Comparison of ENCODE assay signal across 15 cellular contexts in genomic region chr3:138172625-138173024, GRCh38. TPM values are rescaled to one million over a fixed set of nuclear protein-coding genes. Genes with fewer than 3 reads are reported as not detected.
A peak's percentile ranks its signal among the peaks of the same experiment; 100 is the strongest.
DNase-seq lines count a peak whose midpoint lies in the region; ATAC-seq and TF ChIP-seq lines count a peak whose summit lies in the region.
"Had no signal": no experiment of that assay in that cellular context is flagged by ENCODE, and none has a peak within 500 bp of the region (broad histone marks: within the 10 kb centered on the region; RNA-seq: fewer than 3 reads in every experiment).

No MANE protein-coding gene starts in this region.

- H3K27ac Mint-ChIP-seq in activated naive CD8-positive, alpha-beta T cell treated with anti-CD3 and anti-CD28 coated beads, Interleukin-2, amount 10 ng/mL, durations not matched to agents 7 days and 5 days = no peak overlapping the region
- no peak overlapping the region for H3K27ac Mint-ChIP-seq in neural progenitor cell

- H3K27me3 ChIP-seq in neural progenitor cell = no peaks in the 10 kb centered on the region
- H3K27me3 ChIP-seq: gastrocnemius medialis had no signal

- H3K27me3 Mint-ChIP-seq in activated T-cell treated with anti-CD3 and anti-CD28 coated beads, Interleukin-2, amount 50 U/mL, for 4 hours (ENCODE audit: low read depth) = no peaks in the 10 kb centered on the region
- H3K27me3 Mint-ChIP-seq in activated naive CD8-positive, alpha-beta T cell treated with anti-CD3 and anti-CD28 coated beads, Interleukin-2, amount 10 ng/mL, durations not matched to agents 7 days and 5 days = no peaks in the 10 kb centered on the region
- H3K27me3 Mint-ChIP-seq in neural progenitor cell (ENCODE audit: insufficient read depth, low read depth) = no peaks in the 10 kb centered on the region

- H3K9me3 Mint-ChIP-seq in activated T-cell treated with anti-CD3 and anti-CD28 coated beads, Interleukin-2, amount 50 U/mL, for 4 hours = no peaks in the 10 kb centered on the region
- no peaks in the 10 kb centered on the region for H3K9me3 Mint-ChIP-seq in activated naive CD8-positive, alpha-beta T cell treated with anti-CD3 and anti-CD28 coated beads, Interleukin-2, amount 10 ng/mL, durations not matched to agents 7 days and 5 days
- H3K9me3 Mint-ChIP-seq in neural progenitor cell = peaks cover 2% of the 10 kb centered on the region

- DNase-seq in activated T-cell treated with anti-CD3 and anti-CD28 coated beads, Interleukin-2, amount 50 U/mL, for 4 hours = no peak
- DNase-seq in activated T-cell treated with anti-CD3 and anti-CD28 coated beads, Interleukin-2, amount 50 U/mL, for 48 hours = no peak
- peak; percentile 14 for DNase-seq in NB4 (ENCODE audit: low read depth)
- DNase-seq in activated naive CD8-positive, alpha-beta T cell treated with anti-CD3 and anti-CD28 coated beads, Interleukin-2, amount 10 ng/mL, durations not matched to agents 7 days and 5 days = no peak
- no peak for DNase-seq in neural progenitor cell (ENCODE audit: low spot score)
- no peak for DNase-seq in RPMI8226
- DNase-seq: activated CD4-positive, alpha-beta T cell treated with anti-CD3 and anti-CD28 coated beads, Interleukin-2, amount 50 U/mL, for 1 hour; gastrocnemius medialis; NCI-H1105 treated with DMSO at 0.1 percent for 48 hours; NCI-H510A treated with DMSO at 0.1 percent for 48 hours; occipital lobe had no signal

- H3K4me2 ChIP-seq in neural progenitor cell = peak overlapping the region; percentile 94

- peaks cover 11% of the 10 kb centered on the region for H3K36me3 Mint-ChIP-seq in activated T-cell treated with anti-CD3 and anti-CD28 coated beads, Interleukin-2, amount 50 U/mL, for 4 hours (ENCODE audit: insufficient read depth)
- peaks cover 15% of the 10 kb centered on the region for H3K36me3 Mint-ChIP-seq in activated naive CD8-positive, alpha-beta T cell treated with anti-CD3 and anti-CD28 coated beads, Interleukin-2, amount 10 ng/mL, durations not matched to agents 7 days and 5 days
- H3K36me3 Mint-ChIP-seq in neural progenitor cell = peaks cover 18% of the 10 kb centered on the region

- H3K27ac ChIP-seq in neural progenitor cell = no peak overlapping the region
- H3K27ac ChIP-seq: gastrocnemius medialis, skin epidermis had no signal

- H3F3A ChIP-seq in neural progenitor cell (ENCODE audit: low read depth) = peaks cover 3% of the 10 kb centered on the region

- H3K4me1 ChIP-seq in neural progenitor cell = peaks cover 11% of the 10 kb centered on the region

- no peak overlapping the region for H3K9ac ChIP-seq in neural progenitor cell

- H4K20me1 ChIP-seq in neural progenitor cell (ENCODE audit: low read depth) = no peaks in the 10 kb centered on the region

- no peak overlapping the region for H2AFZ ChIP-seq in neural progenitor cell (replicated peaks)

- TF ChIP-seq POLR2A in NB4 (IDR thresholded peaks at IDR 0.05; ENCODE audit: extremely low read depth, insufficient read length) = no peak

- peak overlapping the region; percentile 99 for H3K4me3 ChIP-seq in NB4 (ENCODE audit: low read depth, low read length)
- H3K4me3 ChIP-seq in neural progenitor cell = no peak overlapping the region
- H3K4me3 ChIP-seq: gastrocnemius medialis, skin epidermis had no signal

- POLR2A ChIA-PET in activated naive CD8-positive, alpha-beta T cell treated with anti-CD3 and anti-CD28 coated beads, Interleukin-2, amount 10 ng/mL, durations not matched to agents 7 days and 5 days (lab: Charles Lee) = no interaction called here

- H3K4me1 Mint-ChIP-seq in activated T-cell treated with anti-CD3 and anti-CD28 coated beads, Interleukin-2, amount 50 U/mL, for 4 hours (ENCODE audit: low read depth) = peaks cover 37% of the 10 kb centered on the region
- peaks cover 25% of the 10 kb centered on the region for H3K4me1 Mint-ChIP-seq in activated naive CD8-positive, alpha-beta T cell treated with anti-CD3 and anti-CD28 coated beads, Interleukin-2, amount 10 ng/mL, durations not matched to agents 7 days and 5 days
- H3K4me1 Mint-ChIP-seq in neural progenitor cell = peaks cover 20% of the 10 kb centered on the region

- peak overlapping the region; percentile 51 for H3K4me3 Mint-ChIP-seq in activated T-cell treated with anti-CD3 and anti-CD28 coated beads, Interleukin-2, amount 50 U/mL, for 4 hours
- peak overlapping the region; percentile 43 for H3K4me3 Mint-ChIP-seq in activated naive CD8-positive, alpha-beta T cell treated with anti-CD3 and anti-CD28 coated beads, Interleukin-2, amount 10 ng/mL, durations not matched to agents 7 days and 5 days
- peak overlapping the region; percentile 14 for H3K4me3 Mint-ChIP-seq in neural progenitor cell

- ATAC-seq in activated T-cell treated with anti-CD3 and anti-CD28 coated beads, Interleukin-2, amount 50 U/mL, for 4 hours = no peak
- ATAC-seq in activated naive CD8-positive, alpha-beta T cell treated with anti-CD3 and anti-CD28 coated beads, Interleukin-2, amount 10 ng/mL, durations not matched to agents 7 days and 5 days (ENCODE audit: low read depth) = no peak
- ATAC-seq in HG02970 (IDR thresholded peaks at IDR 0.05; ENCODE audit: low FRiP score, unreplicated experiment) (no peak), HG03565 (IDR thresholded peaks at IDR 0.05; ENCODE audit: unreplicated experiment) (no peak)
- ATAC-seq: gastrocnemius medialis had no signal

- TF ChIP-seq CTCF in NB4 (IDR thresholded peaks at IDR 0.05; ENCODE audit: low read depth, low read length) = no peak
- no peak for TF ChIP-seq CTCF in neural progenitor cell (IDR thresholded peaks at IDR 0.05)

- H3K79me2 ChIP-seq in neural progenitor cell (ENCODE audit: low read depth) = peaks cover 28% of the 10 kb centered on the region

- no peaks in the 10 kb centered on the region for H3K36me3 ChIP-seq in neural progenitor cell

- H3K9me3 ChIP-seq in neural progenitor cell (ENCODE audit: low read depth) = no peaks in the 10 kb centered on the region
- H3K9me3 ChIP-seq: gastrocnemius medialis had no signal

RNA-seq across cellular contexts. Expression of gene DBR1, which starts 2.1 kb away (rescaled TPM):
- total RNA-seq in activated T-cell treated with anti-CD3 and anti-CD28 coated beads, Interleukin-2, amount 50 U/mL, for 4 hours = 10 to 100 TPM; 36.2 to 40.9 (median 37.8) TPM
- total RNA-seq in activated naive CD8-positive, alpha-beta T cell treated with anti-CD3 and anti-CD28 coated beads, Interleukin-2, amount 10 ng/mL, durations not matched to agents 7 days and 5 days = 10 to 100 TPM; 22.6 to 25.7 TPM
- total RNA-seq in neural progenitor cell (ENCODE audit: low replicate concordance) = 20.2 and 32.1 TPM in 2 replicates

RNA-seq across cellular contexts. Expression of gene ARMC8, which starts 14.5 kb away (rescaled TPM):
- 10 to 100 TPM; 51.4 to 54.6 (median 52.4) TPM for total RNA-seq in activated T-cell treated with anti-CD3 and anti-CD28 coated beads, Interleukin-2, amount 50 U/mL, for 4 hours
- total RNA-seq in activated naive CD8-positive, alpha-beta T cell treated with anti-CD3 and anti-CD28 coated beads, Interleukin-2, amount 10 ng/mL, durations not matched to agents 7 days and 5 days = 10 to 100 TPM; 53.1 to 60.9 TPM
- total RNA-seq in neural progenitor cell (ENCODE audit: low replicate concordance) = 61.9 and 80.3 TPM in 2 replicates

RNA-seq across cellular contexts. Expression of gene A4GNT, which starts 40.4 kb away (rescaled TPM):
- total RNA-seq in activated T-cell treated with anti-CD3 and anti-CD28 coated beads, Interleukin-2, amount 50 U/mL, for 4 hours = not detected
- total RNA-seq in activated naive CD8-positive, alpha-beta T cell treated with anti-CD3 and anti-CD28 coated beads, Interleukin-2, amount 10 ng/mL, durations not matched to agents 7 days and 5 days = not detected
- not detected in 2 replicates for total RNA-seq in neural progenitor cell (ENCODE audit: low replicate concordance)
- total RNA-seq: gastrocnemius medialis, lung microvascular endothelial cell, occipital lobe had no signal

RNA-seq across cellular contexts. Expression of gene DZIP1L, which starts 57.2 kb away (rescaled TPM):
- not detected for total RNA-seq in activated T-cell treated with anti-CD3 and anti-CD28 coated beads, Interleukin-2, amount 50 U/mL, for 4 hours
- total RNA-seq in activated naive CD8-positive, alpha-beta T cell treated with anti-CD3 and anti-CD28 coated beads, Interleukin-2, amount 10 ng/mL, durations not matched to agents 7 days and 5 days = under 1 TPM in 1 of 2 experiments, not detected in 1; 0.40 TPM
- 10.4 and 38.4 TPM in 2 replicates for total RNA-seq in neural progenitor cell (ENCODE audit: low replicate concordance)
